18 cellular contexts compared by ENCODE assay signal in genomic region chr16:31480851-31481250, GRCh38. TPM values are rescaled to one million over a fixed set of nuclear protein-coding genes. Genes with fewer than 3 reads are reported as not detected.
DNase-seq lines count a peak whose midpoint lies in the region; FAIRE-seq and TF ChIP-seq lines count a peak whose summit lies in the region.
"Had no signal": no experiment of that assay in that cellular context is flagged by ENCODE, and none has a peak within 500 bp of the region (broad histone marks: within the 10 kb centered on the region; RNA-seq: fewer than 3 reads in every experiment).

No MANE protein-coding gene starts in this region.

- 10 to 21% (median 10%) methylated on average over 6 of the region's 6 CpGs for WGBS in small intestine, 3 donors

- H3K4me3 ChIP-seq in choroid plexus epithelial cell (ENCODE audit: low read depth, low read length) = no peak overlapping the region
- no peak overlapping the region for H3K4me3 ChIP-seq in small intestine (ENCODE audit: low read depth in 1 of 2, low read length in 2 of 2)
- H3K4me3 ChIP-seq: hepatocyte had no signal

- peak overlapping the region; percentile 55 to 62 for H3K27ac ChIP-seq in small intestine (ENCODE audit: low read depth in 1 of 2, low read length in 1 of 2)
- H3K27ac ChIP-seq: hepatocyte had no signal

- no peak for FAIRE-seq in small intestine (lab: Jason Lieb, UNC)
- FAIRE-seq: islet of Langerhans had no signal

- no peaks in the 10 kb centered on the region for H3K36me3 ChIP-seq in small intestine (ENCODE audit: control insufficient read depth in 2 of 2, insufficient read depth in 2 of 2, low read length in 2 of 2)

- no peaks in the 10 kb centered on the region for H3K9me3 ChIP-seq in small intestine (ENCODE audit: control insufficient read depth, low read depth)

- H3K4me1 ChIP-seq in small intestine (ENCODE audit: control insufficient read depth in 2 of 2, insufficient read depth in 1 of 2, low read depth in 1 of 2, low read length in 1 of 2) = peaks cover 0 to 10% of the 10 kb centered on the region in 2 donors

- no peak for TF ChIP-seq CTCF in choroid plexus epithelial cell (conservative IDR thresholded peaks at IDR 0.05; ENCODE audit: low read depth, low read length)

- DNase-seq in SHP77 (lab: John Stamatoyannopoulos, UW) = peak; percentile 12 to 17
- no peak for DNase-seq in SHP77 treated with DMSO at 0.1 percent for 48 hours (lab: John Stamatoyannopoulos, UW)
- peak; percentile 45 for DNase-seq in RPMI8226
- DNase-seq in choroid plexus epithelial cell (ENCODE audit: low read depth) = peak; percentile 27
- peak; percentile 82 for DNase-seq in small intestine
- DNase-seq in superior temporal gyrus (ENCODE audit: extremely low spot score) = no peak
- DNase-seq in GM03348 (ENCODE audit: low spot score) = no peak
- no peak for DNase-seq in NCI-H1092 treated with DMSO at 0.1 percent for 48 hours (lab: John Stamatoyannopoulos, UW)
- DNase-seq: activated CD4-positive, alpha-beta T cell treated with anti-CD3 and anti-CD28 coated beads, Interleukin-2, amount 10 ng/mL, durations not matched to agents 7 days and 5 days; activated CD8-positive, alpha-beta memory T cell treated with anti-CD3 and anti-CD28 coated beads, Interleukin-2, amount 50 U/mL, for 48 hours; anterior cingulate cortex; CD4-positive, alpha-beta T cell; NCI-H146; stimulated activated naive CD4-positive, alpha-beta T cell; T-helper 9 cell; trophoblast cell had no signal

- H3K27me3 ChIP-seq in small intestine (ENCODE audit: control insufficient read depth in 2 of 2, insufficient read depth in 2 of 2, low read length in 2 of 2) = no peaks in the 10 kb centered on the region
- H3K27me3 ChIP-seq: hepatocyte had no signal

RNA-seq across cellular contexts. Expression of gene SLC5A2, which starts 2.1 kb away (rescaled TPM):
- polyA plus RNA-seq in small intestine = 1 to 10 TPM in 2 of 3 donors, under 1 TPM in 1; 0.81 to 1.8 (median 1.3) TPM

RNA-seq across cellular contexts. Expression of gene TGFB1I1, which starts 8.9 kb away (rescaled TPM):
- 10 to 100 TPM in 1 of 3 donors, 1 to 10 TPM in 2; 1.6 to 20.1 (median 7.8) TPM for polyA plus RNA-seq in small intestine

RNA-seq across cellular contexts. Expression of gene ARMC5, which starts 21.6 kb away (rescaled TPM):
- polyA plus RNA-seq in small intestine = 10 to 100 TPM; 12.3 to 20.5 (median 15.0) TPM

RNA-seq across cellular contexts. Expression of gene RUSF1, which starts 27.3 kb away (rescaled TPM):
- 10 to 100 TPM; 27.3 to 74.0 (median 29.5) TPM for polyA plus RNA-seq in small intestine

RNA-seq across cellular contexts. Expression of gene ZNF843, which starts 38.3 kb away (rescaled TPM):
- under 1 TPM; 0.30 to 0.54 (median 0.45) TPM for polyA plus RNA-seq in small intestine

Comparison
In these comparisons a context has a peak if more than half of its experiments do, and no peak if none do; other contexts are left out.
1. DNase-seq: peak in SHP77 (2 of 2), RPMI8226 (single experiment), choroid plexus epithelial cell (single experiment) and small intestine (single experiment); none in SHP77 treated with DMSO at 0.1 percent for 48 hours (single experiment), superior temporal gyrus (single experiment), GM03348 (single experiment) and NCI-H1092 treated with DMSO at 0.1 percent for 48 hours (single experiment).